ENCODE assay signal across 16 cellular contexts in genomic region chr1:209853677-209854076, GRCh38.
"Had no signal": no experiment of that assay in that cellular context is flagged by ENCODE, and none has a peak within 500 bp of the region (broad histone marks: within the 10 kb centered on the region; RNA-seq: fewer than 3 reads in every experiment).

No MANE protein-coding gene starts in this region.

- H3K27ac ChIP-seq: cardiac muscle cell, coronary artery, esophagus squamous epithelium, left ventricle myocardium inferior, pancreas, tibial nerve, vagina, WERI-Rb-1 had no signal

- H3K9me3 ChIP-seq: esophagus squamous epithelium, left ventricle myocardium inferior, pancreas, tibial nerve, vagina had no signal

- ATAC-seq: naive thymus-derived CD4-positive, alpha-beta T cell; pancreas; sciatic nerve; T-helper 17 cell had no signal

- H3K4me3 ChIP-seq: cardiac muscle cell, coronary artery, esophagus squamous epithelium, left ventricle myocardium inferior, pancreas, tibial nerve, vagina had no signal

- H3K27me3 ChIP-seq: cardiac muscle cell, esophagus squamous epithelium, pancreas, tibial nerve, vagina had no signal

- H3K4me1 ChIP-seq: esophagus squamous epithelium, pancreas, tibial nerve, vagina had no signal

- DNase-seq: activated CD4-positive, alpha-beta memory T cell treated with anti-CD3 and anti-CD28 coated beads, Interleukin-2, amount 10 ng/mL, durations not matched to agents 7 days and 5 days; activated CD8-positive, alpha-beta memory T cell treated with anti-CD3 and anti-CD28 coated beads, Interleukin-2, amount 50 U/mL, for 4 hours; activated gamma-delta T cell treated with Interleukin-2 at 50 U/mL for 16 hours; effector CD8-positive, alpha-beta T cell; esophagus squamous epithelium; kidney; left ventricle myocardium inferior; naive thymus-derived CD4-positive, alpha-beta T cell; pancreas; T-helper 17 cell; WERI-Rb-1 had no signal
